23 cellular contexts compared by ENCODE assay signal in the genomic region with DNA sequence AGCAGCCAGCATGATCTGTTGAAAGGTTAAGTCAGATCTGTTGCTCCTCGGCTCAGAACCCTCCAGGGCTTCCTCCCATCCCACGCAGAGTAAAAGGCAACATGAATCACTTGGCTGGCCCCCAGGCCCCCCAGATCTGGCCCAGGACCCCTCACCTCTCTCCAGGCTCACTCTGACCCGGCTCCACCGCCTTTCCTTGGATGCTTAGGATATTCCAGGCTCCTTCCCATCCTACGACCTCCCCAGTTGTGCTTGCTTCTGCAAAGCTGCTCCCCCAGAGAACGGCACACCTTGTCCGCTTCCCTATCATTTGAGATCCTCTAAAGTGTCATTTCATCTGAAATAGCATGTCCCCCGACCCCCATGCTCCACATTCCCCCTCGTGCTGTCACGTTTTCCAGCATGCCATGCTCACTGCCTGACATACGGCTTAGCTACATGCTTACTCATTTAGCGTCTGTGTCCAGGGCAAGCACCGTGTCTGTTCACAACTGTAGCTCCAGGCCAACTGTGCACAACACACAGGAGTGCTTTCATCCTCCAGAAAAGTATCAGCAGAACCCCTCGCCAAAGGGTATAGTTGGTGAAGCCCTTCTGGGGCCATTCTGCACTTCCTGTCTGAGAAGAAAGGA. TPM values are rescaled to one million over a fixed set of nuclear protein-coding genes. Genes with fewer than 3 reads are reported as not detected.
"Had no signal": no experiment of that assay in that cellular context is flagged by ENCODE, and none has a peak within 500 bp of the region (broad histone marks: within the 10 kb centered on the region; RNA-seq: fewer than 3 reads in every experiment).

No MANE protein-coding gene starts in this region.

- DNase-seq: central memory CD4-positive, alpha-beta T cell; cortex of kidney; effector CD8-positive, alpha-beta T cell; naive thymus-derived CD8-positive, alpha-beta T cell; stimulated activated CD4-positive, alpha-beta T cell treated with anti-CD3 and anti-CD28 coated beads, Interleukin-15, amount 100 ng/mL, for 24 hours; stimulated activated CD4-positive, alpha-beta T cell treated with anti-CD3 and anti-CD28 coated beads, Interleukin-1b, Interleukin-23, amount 100 ng/mL, for 48 hours; stimulated activated CD4-positive, alpha-beta T cell treated with anti-CD3 and anti-CD28 coated beads, Interleukin-4, amount 100 ng/mL, for 24 hours; stimulated activated naive CD8-positive, alpha-beta T cell treated with anti-CD3 and anti-CD28 coated beads, Interleukin-15, amount 100 ng/mL, for 72 hours had no signal

- H3K27ac Mint-ChIP-seq: stimulated activated memory B cell treated with anti-CD40 and anti-IgM and Interleukin-4, amounts not matched to agents 10 μg/mL and 1 μg/mL and 100 μg/mL, for 72 hours; stimulated activated naive CD8-positive, alpha-beta T cell treated with anti-CD3 and anti-CD28 coated beads, Interleukin-15, amount 100 ng/mL, for 72 hours; type B pancreatic cell had no signal

- H3K4me1 ChIP-seq: right atrium auricular region had no signal

- H2AFZ ChIP-seq: hepatocyte had no signal

- H3K4me1 Mint-ChIP-seq: stimulated activated memory B cell treated with anti-CD40 and anti-IgM and Interleukin-4, amounts not matched to agents 10 μg/mL and 1 μg/mL and 100 μg/mL, for 72 hours; stimulated activated naive CD8-positive, alpha-beta T cell treated with anti-CD3 and anti-CD28 coated beads, Interleukin-15, amount 100 ng/mL, for 72 hours had no signal

- H3K4me3 Mint-ChIP-seq: naive thymus-derived CD8-positive, alpha-beta T cell; stimulated activated memory B cell treated with anti-CD40 and anti-IgM and Interleukin-4, amounts not matched to agents 10 μg/mL and 1 μg/mL and 100 μg/mL, for 72 hours; stimulated activated naive CD8-positive, alpha-beta T cell treated with anti-CD3 and anti-CD28 coated beads, Interleukin-15, amount 100 ng/mL, for 72 hours; type B pancreatic cell had no signal

- H3K27me3 ChIP-seq: hepatocyte, neutrophil, ovary, right atrium auricular region had no signal

- H3K79me2 ChIP-seq: hepatocyte had no signal

- ATAC-seq: esophagus mucosa; gastroesophageal sphincter; left colon; mucosa of descending colon; naive thymus-derived CD8-positive, alpha-beta T cell; stimulated activated memory B cell treated with anti-CD40 and anti-IgM and Interleukin-4, amounts not matched to agents 10 μg/mL and 1 μg/mL and 100 μg/mL, for 72 hours; stimulated activated naive CD8-positive, alpha-beta T cell treated with anti-CD3 and anti-CD28 coated beads, Interleukin-15, amount 100 ng/mL, for 72 hours had no signal

- H3K36me3 ChIP-seq: gastroesophageal sphincter, neutrophil, ovary, right atrium auricular region, thoracic aorta had no signal

- H3K4me3 ChIP-seq: dorsolateral prefrontal cortex, gastroesophageal sphincter, hepatocyte, mucosa of descending colon, ovary, right atrium auricular region, thoracic aorta had no signal

- FAIRE-seq: endometrium, urothelium cell line had no signal

- H3K27ac ChIP-seq: dorsolateral prefrontal cortex, gastroesophageal sphincter, hepatocyte, neutrophil, ovary, right atrium auricular region, thoracic aorta had no signal

- H3K9me3 Mint-ChIP-seq: naive thymus-derived CD8-positive, alpha-beta T cell; stimulated activated memory B cell treated with anti-CD40 and anti-IgM and Interleukin-4, amounts not matched to agents 10 μg/mL and 1 μg/mL and 100 μg/mL, for 72 hours; stimulated activated naive CD8-positive, alpha-beta T cell treated with anti-CD3 and anti-CD28 coated beads, Interleukin-15, amount 100 ng/mL, for 72 hours; type B pancreatic cell had no signal

- H3K9me3 ChIP-seq: gastroesophageal sphincter, mucosa of descending colon, neutrophil, ovary, right atrium auricular region, thoracic aorta had no signal

- H3K4me2 ChIP-seq: hepatocyte had no signal

- H3K36me3 Mint-ChIP-seq: naive thymus-derived CD8-positive, alpha-beta T cell; stimulated activated memory B cell treated with anti-CD40 and anti-IgM and Interleukin-4, amounts not matched to agents 10 μg/mL and 1 μg/mL and 100 μg/mL, for 72 hours; type B pancreatic cell had no signal

RNA-seq across cellular contexts. Expression of a gene that starts 33.6 kb away (rescaled TPM):
- total RNA-seq: naive thymus-derived CD8-positive, alpha-beta T cell had no signal
- polyA plus RNA-seq: naive thymus-derived CD8-positive, alpha-beta T cell; neural cell had no signal
